ENCODE assay signal across 19 cellular contexts in genomic region chr2:135094508-135094907, GRCh38. TPM values are rescaled to one million over a fixed set of nuclear protein-coding genes. Genes with fewer than 3 reads are reported as not detected.
DNase-seq lines count a peak whose midpoint lies in the region; ATAC-seq, FAIRE-seq and TF ChIP-seq lines count a peak whose summit lies in the region.
"Had no signal": no experiment of that assay in that cellular context is flagged by ENCODE, and none has a peak within 500 bp of the region (broad histone marks: within the 10 kb centered on the region; RNA-seq: fewer than 3 reads in every experiment).

No MANE protein-coding gene starts in this region.

- H3K14ac ChIP-seq in IMR-90 (replicated peaks; ENCODE audit: low read depth, low read length), result no peak overlapping the region

- no peak overlapping the region for H4K5ac ChIP-seq in IMR-90 (ENCODE audit: low read depth, low read length)

- H3K9me3 ChIP-seq in IMR-90 (ENCODE audit: control insufficient read depth, insufficient read depth, low read length) (no peaks in the 10 kb centered on the region), colonic mucosa (no peaks in the 10 kb centered on the region), hepatocyte (ENCODE audit: low read depth) (no peaks in the 10 kb centered on the region), mucosa of descending colon (no peaks in the 10 kb centered on the region)
- H3K9me3 ChIP-seq: A549 had no signal

- no peak overlapping the region for H3K56ac ChIP-seq in IMR-90 (ENCODE audit: extremely low read depth, insufficient read depth, low read length)

- no peak overlapping the region for H3K23ac ChIP-seq in IMR-90 (ENCODE audit: low read depth, low read length)

- H2BK20ac ChIP-seq in IMR-90 (ENCODE audit: low read depth, low read length), result no peak overlapping the region

- no peak overlapping the region for H4K91ac ChIP-seq in IMR-90 (ENCODE audit: insufficient read depth, low read depth, low read length)

- H3K9me1 ChIP-seq in IMR-90 (ENCODE audit: insufficient read depth, low read length), result no peaks in the 10 kb centered on the region; the same call in 1 of the 2 replicates

- DNase-seq in D721Med (ENCODE audit: insufficient read length, low spot score) (no peak), IMR-90 (peak; percentile 5), colonic mucosa (no peak), hepatocyte (ENCODE audit: low spot score) (no peak), NK-92 (lab: John Stamatoyannopoulos, UW; ENCODE audit: unreplicated experiment) (no peak), mucosa of descending colon (no peak), RKO (ENCODE audit: low spot score) (no peak)
- DNase-seq: AML-193; CD4-positive, alpha-beta T cell; DMS79 treated with DMSO at 0.1 percent for 48 hours; GF-D8; GOT3; H7 had no signal

- BruUV-seq in IMR-90 (replicated peaks; lab: Mats Ljungman, UMichigan), result no TSS peak

- no peak overlapping the region for H3K4ac ChIP-seq in IMR-90 (ENCODE audit: low read depth, low read length)

- H2BK5ac ChIP-seq in IMR-90 (ENCODE audit: low read depth, low read length, poor library complexity, severe bottlenecking), result no peak overlapping the region

- no peak for TF ChIP-seq POLR2A in IMR-90 (IDR thresholded peaks at IDR 0.05; ENCODE audit: low read depth, low read length)

- H4K20me1 ChIP-seq in IMR-90 (ENCODE audit: insufficient read depth, low read length), result no peaks in the 10 kb centered on the region; the same call in 1 of the 2 replicates
- H4K20me1 ChIP-seq in hepatocyte (ENCODE audit: insufficient read depth, poor library complexity, severe bottlenecking), result no peaks in the 10 kb centered on the region

- CTCF ChIA-PET in IMR-90 (lab: Yijun Ruan, JAX), result no interaction called here

- no peak overlapping the region for H3K18ac ChIP-seq in IMR-90 (ENCODE audit: low read depth, low read length)

- no peaks in the 10 kb centered on the region for H3K27me3 ChIP-seq in IMR-90 (ENCODE audit: control insufficient read depth, insufficient read depth, low read length)
- no peaks in the 10 kb centered on the region for H3K27me3 ChIP-seq in colonic mucosa
- no peaks in the 10 kb centered on the region for H3K27me3 ChIP-seq in hepatocyte

- peaks cover 14 to 28% of the 10 kb centered on the region in 2 experiments for H3K79me1 ChIP-seq in IMR-90 (ENCODE audit: low read depth in 1 of 2, low read length in 2 of 2)

- H3K9ac ChIP-seq in IMR-90 (ENCODE audit: low read depth, low read length) (no peak overlapping the region), colonic mucosa (ENCODE audit: low read depth in 2 of 2, low read length in 2 of 2) (no peak overlapping the region)

- in situ Hi-C loops in IMR-90 (cut with MboI; ENCODE audit: low sequenced_read_pairs), result no loop called here

- H2AFZ ChIP-seq in IMR-90 (replicated peaks; ENCODE audit: low read length, poor library complexity) (no peak overlapping the region), hepatocyte (no peak overlapping the region)

- dilution Hi-C loops in IMR-90 (cut with HindIII; ENCODE audit: low sequenced_read_pairs, unreplicated experiment), result no loop called here

- H3K4me1 ChIP-seq in IMR-90 (ENCODE audit: control insufficient read depth, insufficient read depth, low read length) (peaks cover 7% of the 10 kb centered on the region), colonic mucosa (peaks cover 4% of the 10 kb centered on the region), hepatocyte (ENCODE audit: insufficient read depth) (peaks cover 12% of the 10 kb centered on the region), mucosa of descending colon (ENCODE audit: low read depth) (peaks cover 20% of the 10 kb centered on the region)

- H2AK5ac ChIP-seq in IMR-90 (ENCODE audit: low read depth, low read length), result no peak overlapping the region

- FAIRE-seq in D721Med (lab: Jason Lieb, UNC), result peak; percentile 32
- FAIRE-seq: A549, HTR-8/SVneo had no signal

- POLR2A ChIA-PET in IMR-90 (lab: Charles Lee; ENCODE audit: unreplicated experiment), result no interaction called here

- TF ChIP-seq RAD21 in IMR-90 (IDR thresholded peaks at IDR 0.05; ENCODE audit: low read length), result no peak

- intact Hi-C loops in IMR-90 (cut with micrococcal nuclease) (no loop called here), colonic mucosa (cut with DNase I) (no loop called here), mucosa of descending colon (cut with DNase I, micrococcal nuclease) (no loop called here)

- no peak overlapping the region for H2BK120ac ChIP-seq in IMR-90 (ENCODE audit: low read depth, low read length)

- H3K4me2 ChIP-seq in IMR-90 (ENCODE audit: low read depth, low read length), result no peak overlapping the region
- H3K4me2 ChIP-seq in hepatocyte, result no peak overlapping the region

- H3K36me3 ChIP-seq in IMR-90 (ENCODE audit: control insufficient read depth, insufficient read depth, low read length), result peaks cover 7% of the 10 kb centered on the region; the same call in 1 of the 2 replicates
- no peaks in the 10 kb centered on the region for H3K36me3 ChIP-seq in colonic mucosa
- no peaks in the 10 kb centered on the region for H3K36me3 ChIP-seq in hepatocyte (replicated peaks; ENCODE audit: insufficient read depth, low read depth)
- no peaks in the 10 kb centered on the region for H3K36me3 ChIP-seq in mucosa of descending colon (ENCODE audit: low read depth)

- ATAC-seq in IMR-90 (ENCODE audit: low read depth) (no peak), mucosa of descending colon (no peak)
- ATAC-seq: HCT116 had no signal

- H3K27ac ChIP-seq in IMR-90 (ENCODE audit: insufficient read depth, low read length) (no peak overlapping the region), colonic mucosa (peak overlapping the region; percentile 48), hepatocyte (peak overlapping the region; percentile 42)
- H3K27ac ChIP-seq: A549, C4-2B had no signal

- TF ChIP-seq CTCF in D721Med (IDR thresholded peaks at IDR 0.05; ENCODE audit: insufficient read depth, missing control alignments) (no peak), IMR-90 (conservative IDR thresholded peaks at IDR 0.05; ENCODE audit: low read depth, low read length) (no peak), colonic mucosa (IDR thresholded peaks at IDR 0.05) (no peak), hepatocyte (IDR thresholded peaks at IDR 0.05; ENCODE audit: poor library complexity) (no peak), mucosa of descending colon (IDR thresholded peaks at IDR 0.05) (no peak)

- peaks cover 11% of the 10 kb centered on the region for H3K79me2 ChIP-seq in hepatocyte

- no peaks in the 10 kb centered on the region for H3K9me2 ChIP-seq in hepatocyte (replicated peaks; ENCODE audit: insufficient read depth)

- H2BK15ac ChIP-seq in IMR-90 (ENCODE audit: low read depth, low read length), result no peak overlapping the region

- H3K4me3 ChIP-seq in IMR-90 (ENCODE audit: insufficient read depth, low read depth, low read length) (no peak overlapping the region), colonic mucosa (no peak overlapping the region), hepatocyte (no peak overlapping the region), mucosa of descending colon (no peak overlapping the region)
- H3K4me3 ChIP-seq: A549 had no signal

- WGBS in IMR-90 (ENCODE audit: extremely low coverage in 2 of 2, insufficient read length in 1 of 2), 2 experiments, result no CpG with 5 or more reads among the region's 2 CpGs
- 47% methylated on average over 2 of the region's 2 CpGs for WGBS in hepatocyte (ENCODE audit: low lambda C conversion rate, missing lambda C conversion rate)

- H2AK9ac ChIP-seq in IMR-90 (replicated peaks; ENCODE audit: low read depth, low read length, poor library complexity), result no peak overlapping the region

- H4K8ac ChIP-seq in IMR-90 (ENCODE audit: low read depth in 2 of 2, low read length in 2 of 2), result no peak overlapping the region

TF ChIP-seq in IMR-90, 13 proteins besides CTCF, POLR2A, EP300 and RAD21:
- TF ChIP-seq MAZ (IDR thresholded peaks at IDR 0.05; ENCODE audit: borderline replicate concordance, low read depth, low read length), result no peak
- no peak for TF ChIP-seq CHD1 (IDR thresholded peaks at IDR 0.05; ENCODE audit: low read depth, low read length)
- TF ChIP-seq, protein P1, sequence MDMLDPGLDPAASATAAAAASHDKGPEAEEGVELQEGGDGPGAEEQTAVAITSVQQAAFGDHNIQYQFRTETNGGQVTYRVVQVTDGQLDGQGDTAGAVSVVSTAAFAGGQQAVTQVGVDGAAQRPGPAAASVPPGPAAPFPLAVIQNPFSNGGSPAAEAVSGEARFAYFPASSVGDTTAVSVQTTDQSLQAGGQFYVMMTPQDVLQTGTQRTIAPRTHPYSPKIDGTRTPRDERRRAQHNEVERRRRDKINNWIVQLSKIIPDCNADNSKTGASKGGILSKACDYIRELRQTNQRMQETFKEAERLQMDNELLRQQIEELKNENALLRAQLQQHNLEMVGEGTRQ (IDR thresholded peaks at IDR 0.05; ENCODE audit: low read depth, low read length), result no peak
- no peak for TF ChIP-seq RFX5 (IDR thresholded peaks at IDR 0.05; ENCODE audit: low read depth, low read length)
- no peak for TF ChIP-seq FOS (IDR thresholded peaks at IDR 0.05; ENCODE audit: low read depth, low read length)
- TF ChIP-seq CEBPB (IDR thresholded peaks at IDR 0.05; ENCODE audit: low read depth, low read length), result no peak
- no peak for TF ChIP-seq MAFK (IDR thresholded peaks at IDR 0.05; ENCODE audit: low read depth, low read length)
- no peak for TF ChIP-seq SMC3 (IDR thresholded peaks at IDR 0.05; ENCODE audit: low read depth, low read length)

RNA-seq across cellular contexts. Expression of gene RAB3GAP1, which starts 42.4 kb away (rescaled TPM):
- total RNA-seq in IMR-90 (2012; rRNA removed), result 65.8 and 85.5 TPM in 2 replicates
- 16.2 and 21.2 TPM in 2 replicates for polyA plus RNA-seq in IMR-90 (2012; rRNA removed)
- 5.0 and 10.4 TPM in 2 replicates for polyA plus RNA-seq in IMR-90 (2012; cell fraction: cytosol; rRNA removed)
- polyA plus RNA-seq in IMR-90 (2012; cell fraction: nucleus; rRNA removed; ENCODE audit: low replicate concordance), result 5.1 and 25.2 TPM in 2 replicates
- total RNA-seq in colonic mucosa, result 10 to 100 TPM; 34.3 to 47.9 TPM
- total RNA-seq in hepatocyte, result 61.1 and 62.5 TPM in 2 replicates
- polyA plus RNA-seq in hepatocyte, result 12.2 and 17.7 TPM in 2 replicates
- 10 to 100 TPM; 37.5 to 60.1 (median 43.0) TPM for total RNA-seq in mucosa of descending colon

RNA-seq across cellular contexts. Expression of gene MAP3K19, which starts 47.3 kb away (rescaled TPM):
- total RNA-seq in IMR-90 (2012; rRNA removed), result not detected in 2 replicates
- polyA plus RNA-seq in IMR-90 (2012; rRNA removed), result not detected in 2 replicates
- polyA plus RNA-seq in IMR-90 (2012; cell fraction: cytosol; rRNA removed), result not detected in 2 replicates
- not detected in 2 replicates for polyA plus RNA-seq in IMR-90 (2012; cell fraction: nucleus; rRNA removed; ENCODE audit: low replicate concordance)
- total RNA-seq in colonic mucosa, result not detected
- total RNA-seq in hepatocyte, result 1.1 TPM in 1 of 2 replicates, not detected in the other
- polyA plus RNA-seq in hepatocyte, result 0.50 TPM in 1 of 2 replicates, not detected in the other
- not detected for total RNA-seq in mucosa of descending colon
- total RNA-seq: CD4-positive, alpha-beta T cell; H7 had no signal
- polyA plus RNA-seq: A549, BJ, IgD-negative memory B cell had no signal
